In genomic region chr2:144382848-144383247, GRCh38 we compare ENCODE assay signal across 8 cellular contexts.
DNase-seq lines count a peak whose midpoint lies in the region; ATAC-seq, FAIRE-seq and TF ChIP-seq lines count a peak whose summit lies in the region.

No MANE protein-coding gene starts in this region.

- ATAC-seq in HG03066 (IDR thresholded peaks at IDR 0.05; ENCODE audit: low read depth, unreplicated experiment) (peak; percentile 97), pancreas (peak in 3 of 4 donors; percentile 29 to 42 (median 41))

- H3K36me3 Mint-ChIP-seq in activated naive CD4-positive, alpha-beta T cell treated with anti-CD3 and anti-CD28 coated beads, Interleukin-2, amount 50 U/mL, for 24 hours = no peaks in the 10 kb centered on the region

- in situ Hi-C loops in GM23248 (cut with MboI) = no loop called here
- in situ Hi-C loops in G401 (cut with HindIII; ENCODE audit: low sequenced_read_pairs) = no loop called here

- no peak for TF ChIP-seq CTCF in pancreas (IDR thresholded peaks at IDR 0.05)

- H3K27me3 Mint-ChIP-seq in activated naive CD4-positive, alpha-beta T cell treated with anti-CD3 and anti-CD28 coated beads, Interleukin-2, amount 50 U/mL, for 24 hours = peaks cover 4% of the 10 kb centered on the region

- no peaks in the 10 kb centered on the region for H4K20me1 ChIP-seq in GM23248 (ENCODE audit: insufficient read depth)

- no peaks in the 10 kb centered on the region for H3K79me2 ChIP-seq in GM23248 (ENCODE audit: insufficient read depth)

- peak overlapping the region; percentile 49 for H3K27ac Mint-ChIP-seq in activated naive CD4-positive, alpha-beta T cell treated with anti-CD3 and anti-CD28 coated beads, Interleukin-2, amount 50 U/mL, for 24 hours

- H3K9me3 ChIP-seq in pancreas = no peaks in the 10 kb centered on the region
- no peaks in the 10 kb centered on the region for H3K9me3 ChIP-seq in GM23248 (ENCODE audit: low read depth)

- no peak overlapping the region for H3K27ac ChIP-seq in pancreas
- H3K27ac ChIP-seq in GM23248 = no peak overlapping the region

- H3K4me3 ChIP-seq in pancreas (no peak overlapping the region), GM23248 (no peak overlapping the region)

- H3K27me3 ChIP-seq in pancreas = peaks cover 0 to 5% (median 0%) of the 10 kb centered on the region in 4 donors
- no peaks in the 10 kb centered on the region for H3K27me3 ChIP-seq in GM23248 (replicated peaks; ENCODE audit: insufficient read depth)

- H2AFZ ChIP-seq in GM23248 = no peak overlapping the region

- FAIRE-seq in pancreas (lab: Jason Lieb, UNC) = no peak

- peaks cover 26% of the 10 kb centered on the region for H3K4me1 Mint-ChIP-seq in activated naive CD4-positive, alpha-beta T cell treated with anti-CD3 and anti-CD28 coated beads, Interleukin-2, amount 50 U/mL, for 24 hours

- no peak overlapping the region for H3K4me2 ChIP-seq in GM23248 (ENCODE audit: unreplicated experiment)

- H3K9me2 ChIP-seq in GM23248 (ENCODE audit: insufficient read depth) = no peaks in the 10 kb centered on the region

- no peaks in the 10 kb centered on the region for H3K9me3 Mint-ChIP-seq in activated naive CD4-positive, alpha-beta T cell treated with anti-CD3 and anti-CD28 coated beads, Interleukin-2, amount 50 U/mL, for 24 hours

- 71 to 72% methylated on average over 2 of the region's 2 CpGs for WGBS in pancreas, 2 donors
- 53 to 54% methylated on average over 2 of the region's 2 CpGs for WGBS in GM23248 (ENCODE audit: low coverage in 1 of 2, low lambda C conversion rate in 2 of 2, missing lambda C conversion rate in 2 of 2), 2 experiments

- peaks cover 36% of the 10 kb centered on the region; the same call in 1 of the 2 replicates for H3F3A ChIP-seq in GM23248 (ENCODE audit: insufficient read depth)

- peak overlapping the region; percentile 3 for H3K4me3 Mint-ChIP-seq in activated naive CD4-positive, alpha-beta T cell treated with anti-CD3 and anti-CD28 coated beads, Interleukin-2, amount 50 U/mL, for 24 hours

- no peaks in the 10 kb centered on the region for H3K4me1 ChIP-seq in pancreas
- peaks cover 7% of the 10 kb centered on the region for H3K4me1 ChIP-seq in GM23248 (ENCODE audit: insufficient read depth)

- no peak for DNase-seq in activated naive CD4-positive, alpha-beta T cell treated with Interleukin-2 at 50 U/mL for 16 hours
- DNase-seq in UCSD-AML1 (lab: John Stamatoyannopoulos, UW; ENCODE audit: unreplicated experiment) = peak; percentile 21
- DNase-seq in pancreas = no peak
- no peak for DNase-seq in GM23248
- DNase-seq in OCI-M2 (lab: John Stamatoyannopoulos, UW; ENCODE audit: unreplicated experiment) = no peak
- no peak for DNase-seq in G401 (ENCODE audit: low spot score)

- H3K36me3 ChIP-seq in pancreas (no peaks in the 10 kb centered on the region), GM23248 (ENCODE audit: low read depth) (peaks cover 16% of the 10 kb centered on the region)

- no peak overlapping the region for H3K9ac ChIP-seq in GM23248

- intact Hi-C loops in pancreas (cut with DNase I) = no loop called here
